ENCODE assay signal across 1 cellular context in the genomic region with DNA sequence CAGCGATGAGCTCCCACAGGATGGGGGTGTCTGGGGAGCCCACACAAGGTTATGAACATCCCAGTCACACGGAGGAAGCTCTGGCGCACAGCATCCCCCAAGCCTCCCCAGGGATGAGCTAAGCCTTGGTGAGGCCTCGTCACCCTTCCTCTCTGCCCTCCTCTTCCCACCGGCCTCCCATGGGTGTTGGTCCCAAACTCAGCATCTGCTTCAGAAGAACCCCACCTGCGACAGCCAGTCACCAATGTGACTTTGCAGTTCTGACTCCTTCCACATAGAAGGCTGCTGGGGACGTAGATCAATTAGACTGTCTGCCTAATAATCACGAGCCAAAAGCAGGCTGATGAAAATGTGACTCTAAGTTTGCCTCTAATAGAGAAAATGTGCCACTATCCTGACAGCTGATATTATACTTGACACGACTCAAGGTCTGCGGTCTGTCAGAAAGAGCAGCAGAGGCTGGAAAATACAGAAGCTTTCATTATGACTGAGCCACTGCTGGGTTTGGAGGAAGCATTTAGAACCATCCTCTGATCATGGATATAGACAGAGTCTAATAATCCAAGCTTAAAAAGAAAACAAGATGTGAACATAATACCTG.
TF ChIP-seq lines count a peak whose summit lies in the region.

No MANE protein-coding gene starts in this region.

TF ChIP-seq in WTC11, 78 proteins besides CTCF, POLR2A, EP300 and RAD21 (continued from another document):
- TF ChIP-seq, protein P1, sequence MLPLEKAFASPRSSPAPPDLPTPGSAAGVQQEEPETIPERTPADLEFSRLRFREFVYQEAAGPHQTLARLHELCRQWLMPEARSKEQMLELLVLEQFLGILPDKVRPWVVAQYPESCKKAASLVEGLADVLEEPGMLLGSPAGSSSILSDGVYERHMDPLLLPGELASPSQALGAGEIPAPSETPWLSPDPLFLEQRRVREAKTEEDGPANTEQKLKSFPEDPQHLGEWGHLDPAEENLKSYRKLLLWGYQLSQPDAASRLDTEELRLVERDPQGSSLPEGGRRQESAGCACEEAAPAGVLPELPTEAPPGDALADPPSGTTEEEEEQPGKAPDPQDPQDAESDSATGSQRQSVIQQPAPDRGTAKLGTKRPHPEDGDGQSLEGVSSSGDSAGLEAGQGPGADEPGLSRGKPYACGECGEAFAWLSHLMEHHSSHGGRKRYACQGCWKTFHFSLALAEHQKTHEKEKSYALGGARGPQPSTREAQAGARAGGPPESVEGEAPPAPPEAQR (CRISPR knock-in tag; IDR thresholded peaks at IDR 0.05) = no peak
TF ChIP-seq in WTC11: peak in this region for 0.
